Comparison of ENCODE assay signal across 8 cellular contexts in genomic region chr19:46704379-46705076, GRCh38. TPM values are rescaled to one million over a fixed set of nuclear protein-coding genes. Genes with fewer than 3 reads are reported as not detected.
DNase-seq lines count a peak whose midpoint lies in the region; ATAC-seq and TF ChIP-seq lines count a peak whose summit lies in the region.

No MANE protein-coding gene starts in this region.

- POLR2A ChIA-PET in activated CD8-positive, alpha-beta T cell treated with anti-CD3 and anti-CD28 coated beads, Interleukin-2, amount 10 ng/mL, durations not matched to agents 7 days and 5 days (lab: Charles Lee) = interaction anchor here (0.6 to 4.4 kb wide), 5 partner anchors 10 to 38 kb away, joined by 3 to 19 read pairs (median 3); no protein-coding TSS in a partner anchor
- POLR2A ChIA-PET in naive thymus-derived CD8-positive, alpha-beta T cell (lab: Charles Lee) = interaction anchor here (1.1 to 5.4 kb wide), 5 partner anchors 10 to 43 kb away, joined by 3 to 48 read pairs (median 7); partner anchors contain the start of gene PRKD2

- peak; percentile 99 for TF ChIP-seq CTCF in GM12873 (IDR thresholded peaks at IDR 0.05; ENCODE audit: insufficient read depth, low read depth, low read length, missing control alignments)

- H3K9me3 Mint-ChIP-seq in activated CD8-positive, alpha-beta T cell treated with anti-CD3 and anti-CD28 coated beads, Interleukin-2, amount 10 ng/mL, durations not matched to agents 7 days and 5 days (ENCODE audit: insufficient read depth) = no peaks in the 10 kb centered on the region
- H3K9me3 Mint-ChIP-seq in effector memory CD8-positive, alpha-beta T cell = no peaks in the 10 kb centered on the region
- H3K9me3 Mint-ChIP-seq in naive thymus-derived CD8-positive, alpha-beta T cell = no peaks in the 10 kb centered on the region

- H3K27ac Mint-ChIP-seq in activated CD8-positive, alpha-beta T cell treated with anti-CD3 and anti-CD28 coated beads, Interleukin-2, amount 10 ng/mL, durations not matched to agents 7 days and 5 days = peak overlapping the region; percentile 77
- peak overlapping the region; percentile 81 to 94 for H3K27ac Mint-ChIP-seq in effector memory CD8-positive, alpha-beta T cell
- H3K27ac Mint-ChIP-seq in naive thymus-derived CD8-positive, alpha-beta T cell = peak overlapping the region; percentile 37 to 94 (median 80)

- H3K4me3 Mint-ChIP-seq in activated CD8-positive, alpha-beta T cell treated with anti-CD3 and anti-CD28 coated beads, Interleukin-2, amount 10 ng/mL, durations not matched to agents 7 days and 5 days = no peak overlapping the region
- H3K4me3 Mint-ChIP-seq in effector memory CD8-positive, alpha-beta T cell = peak overlapping the region in 1 of 2 donors; percentile 16
- peak overlapping the region in 2 of 10 donors; percentile 2 to 8 for H3K4me3 Mint-ChIP-seq in naive thymus-derived CD8-positive, alpha-beta T cell

- no peaks in the 10 kb centered on the region for H3K27me3 Mint-ChIP-seq in activated CD8-positive, alpha-beta T cell treated with anti-CD3 and anti-CD28 coated beads, Interleukin-2, amount 10 ng/mL, durations not matched to agents 7 days and 5 days (ENCODE audit: low read depth)
- H3K27me3 Mint-ChIP-seq in effector memory CD8-positive, alpha-beta T cell = no peaks in the 10 kb centered on the region
- H3K27me3 Mint-ChIP-seq in naive thymus-derived CD8-positive, alpha-beta T cell = no peaks in the 10 kb centered on the region

- peaks cover 10% of the 10 kb centered on the region for H3K4me1 Mint-ChIP-seq in activated CD8-positive, alpha-beta T cell treated with anti-CD3 and anti-CD28 coated beads, Interleukin-2, amount 10 ng/mL, durations not matched to agents 7 days and 5 days (ENCODE audit: low read depth)
- H3K4me1 Mint-ChIP-seq in effector memory CD8-positive, alpha-beta T cell (ENCODE audit: low read depth in 2 of 2) = peaks cover 17% of the 10 kb centered on the region in 2 donors
- H3K4me1 Mint-ChIP-seq in naive thymus-derived CD8-positive, alpha-beta T cell = peaks cover 7 to 23% (median 16%) of the 10 kb centered on the region in 4 donors

- CTCF ChIA-PET in activated CD8-positive, alpha-beta T cell treated with anti-CD3 and anti-CD28 coated beads, Interleukin-2, amount 10 ng/mL, durations not matched to agents 7 days and 5 days (lab: Charles Lee) = interaction anchor here (0.7 to 6.9 kb wide), 22 partner anchors 8 to 136 kb away, joined by 3 to 84 read pairs (median 4); partner anchors contain the start of gene PRKD2

- DNase-seq in NCI-H146 treated with DMSO at 0.1 percent for 48 hours (lab: John Stamatoyannopoulos, UW; ENCODE audit: unreplicated experiment) = peak; percentile 3
- peak; percentile 91 for DNase-seq in activated CD8-positive, alpha-beta T cell treated with anti-CD3 and anti-CD28 coated beads, Interleukin-2, amount 10 ng/mL, durations not matched to agents 7 days and 5 days
- DNase-seq in effector memory CD8-positive, alpha-beta T cell = peak; percentile 90 to 94 (median 93)
- peak; percentile 69 to 93 (median 86) for DNase-seq in naive thymus-derived CD8-positive, alpha-beta T cell
- DNase-seq in stimulated activated naive CD4-positive, alpha-beta T cell (lab: John Stamatoyannopoulos, UW) = peak; percentile 52 to 91 (median 81)

- ATAC-seq in activated CD8-positive, alpha-beta T cell treated with anti-CD3 and anti-CD28 coated beads, Interleukin-2, amount 10 ng/mL, durations not matched to agents 7 days and 5 days = peak; percentile 91
- peak; percentile 95 for ATAC-seq in effector memory CD8-positive, alpha-beta T cell (replicated peaks)
- ATAC-seq in naive thymus-derived CD8-positive, alpha-beta T cell = peak; percentile 96 to 97
- ATAC-seq in HG02678 (IDR thresholded peaks at IDR 0.05; ENCODE audit: unreplicated experiment) (no peak), GM18858 (IDR thresholded peaks at IDR 0.05; ENCODE audit: unreplicated experiment) (no peak)

- H3K36me3 Mint-ChIP-seq in activated CD8-positive, alpha-beta T cell treated with anti-CD3 and anti-CD28 coated beads, Interleukin-2, amount 10 ng/mL, durations not matched to agents 7 days and 5 days (ENCODE audit: low read depth) = peaks cover 63% of the 10 kb centered on the region
- peaks cover 90% of the 10 kb centered on the region for H3K36me3 Mint-ChIP-seq in effector memory CD8-positive, alpha-beta T cell (ENCODE audit: insufficient read depth)
- peaks cover 0 to 90% (median 9%) of the 10 kb centered on the region in 3 donors for H3K36me3 Mint-ChIP-seq in naive thymus-derived CD8-positive, alpha-beta T cell

RNA-seq across cellular contexts. Expression of gene PRKD2, which starts 12.4 kb away (rescaled TPM):
- total RNA-seq in activated CD8-positive, alpha-beta T cell treated with anti-CD3 and anti-CD28 coated beads, Interleukin-2, amount 10 ng/mL, durations not matched to agents 7 days and 5 days = 100 to 1,000 TPM; 161 to 166 TPM
- total RNA-seq in naive thymus-derived CD8-positive, alpha-beta T cell = 100 to 1,000 TPM in 1 of 2 experiments, 10 to 100 TPM in 1; 92.6 to 102 TPM
- 10 to 100 TPM; 28.6 to 79.7 (median 37.1) TPM for polyA plus RNA-seq in naive thymus-derived CD8-positive, alpha-beta T cell

RNA-seq across cellular contexts. Expression of gene FKRP, which starts 41.3 kb away (rescaled TPM):
- 10 to 100 TPM; 15.3 to 18.4 TPM for total RNA-seq in activated CD8-positive, alpha-beta T cell treated with anti-CD3 and anti-CD28 coated beads, Interleukin-2, amount 10 ng/mL, durations not matched to agents 7 days and 5 days
- total RNA-seq in naive thymus-derived CD8-positive, alpha-beta T cell = 10 to 100 TPM; 22.8 to 23.8 TPM
- 1 to 10 TPM; 2.6 to 8.7 (median 4.8) TPM for polyA plus RNA-seq in naive thymus-derived CD8-positive, alpha-beta T cell

RNA-seq across cellular contexts. Expression of gene STRN4, which starts 41.7 kb away (rescaled TPM):
- 10 to 100 TPM; 79.6 to 90.2 TPM for total RNA-seq in activated CD8-positive, alpha-beta T cell treated with anti-CD3 and anti-CD28 coated beads, Interleukin-2, amount 10 ng/mL, durations not matched to agents 7 days and 5 days
- total RNA-seq in naive thymus-derived CD8-positive, alpha-beta T cell = 10 to 100 TPM; 78.6 to 81.9 TPM
- 10 to 100 TPM in 2 of 3 donors, 1 to 10 TPM in 1; 8.2 to 25.7 (median 12.0) TPM for polyA plus RNA-seq in naive thymus-derived CD8-positive, alpha-beta T cell

RNA-seq across cellular contexts. Expression of gene DACT3, which starts 43.5 kb away (rescaled TPM):
- total RNA-seq in activated CD8-positive, alpha-beta T cell treated with anti-CD3 and anti-CD28 coated beads, Interleukin-2, amount 10 ng/mL, durations not matched to agents 7 days and 5 days = under 1 TPM; 0.42 TPM
- total RNA-seq in naive thymus-derived CD8-positive, alpha-beta T cell = under 1 TPM in 1 of 2 experiments, not detected in 1; 0.13 TPM
- under 1 TPM in 1 of 3 donors, not detected in 2; 0.13 TPM for polyA plus RNA-seq in naive thymus-derived CD8-positive, alpha-beta T cell

Comparison
In these comparisons a context has a peak if more than half of its experiments do, and no peak if none do; other contexts are left out.
1. DNase-seq: peak in every context shown above with its lines; median percentile 93 in effector memory CD8-positive, alpha-beta T cell; 91 in activated CD8-positive, alpha-beta T cell treated with anti-CD3 and anti-CD28 coated beads, Interleukin-2, amount 10 ng/mL, durations not matched to agents 7 days and 5 days; 86 in naive thymus-derived CD8-positive, alpha-beta T cell; 81 in stimulated activated naive CD4-positive, alpha-beta T cell; 3 in NCI-H146 treated with DMSO at 0.1 percent for 48 hours.
2. ATAC-seq: peak in activated CD8-positive, alpha-beta T cell treated with anti-CD3 and anti-CD28 coated beads, Interleukin-2, amount 10 ng/mL, durations not matched to agents 7 days and 5 days (single experiment), effector memory CD8-positive, alpha-beta T cell (single experiment) and naive thymus-derived CD8-positive, alpha-beta T cell (2 of 2); none in HG02678 (single experiment) and GM18858 (single experiment).
3. Peak in every context shown above with its lines, with median percentiles within 50 percentile points of each other: H3K27ac Mint-ChIP-seq.